In genomic region chr15:41417418-41417811, GRCh38 we compare ENCODE assay signal across 2 cellular contexts.
TF ChIP-seq lines count a peak whose summit lies in the region.

No MANE protein-coding gene starts in this region.

TF ChIP-seq in HEK293, 187 proteins besides CTCF, POLR2A, EP300 and RAD21 (continues in another document):
- TF ChIP-seq, protein P1, sequence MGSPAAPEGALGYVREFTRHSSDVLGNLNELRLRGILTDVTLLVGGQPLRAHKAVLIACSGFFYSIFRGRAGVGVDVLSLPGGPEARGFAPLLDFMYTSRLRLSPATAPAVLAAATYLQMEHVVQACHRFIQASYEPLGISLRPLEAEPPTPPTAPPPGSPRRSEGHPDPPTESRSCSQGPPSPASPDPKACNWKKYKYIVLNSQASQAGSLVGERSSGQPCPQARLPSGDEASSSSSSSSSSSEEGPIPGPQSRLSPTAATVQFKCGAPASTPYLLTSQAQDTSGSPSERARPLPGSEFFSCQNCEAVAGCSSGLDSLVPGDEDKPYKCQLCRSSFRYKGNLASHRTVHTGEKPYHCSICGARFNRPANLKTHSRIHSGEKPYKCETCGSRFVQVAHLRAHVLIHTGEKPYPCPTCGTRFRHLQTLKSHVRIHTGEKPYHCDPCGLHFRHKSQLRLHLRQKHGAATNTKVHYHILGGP (tag by site-specific recombination; IDR thresholded peaks at IDR 0.05), result no peak
- TF ChIP-seq WT1 (tag by site-specific recombination; IDR thresholded peaks at IDR 0.05) (no peak), ZBTB48 (tag by site-specific recombination; IDR thresholded peaks at IDR 0.05) (peak; percentile 27; the same call in 1 of the 2 replicates), PRDM2 (tag by site-specific recombination; IDR thresholded peaks at IDR 0.05; ENCODE audit: borderline replicate concordance) (no peak), ZNF184 (tag by site-specific recombination; IDR thresholded peaks at IDR 0.05) (no peak), ZNF335 (tag by site-specific recombination; conservative IDR thresholded peaks at IDR 0.05) (0 out of 2 replicates have a peak, but pooled peaks have one; percentile 41), GLI2 (tag by site-specific recombination; IDR thresholded peaks at IDR 0.05; ENCODE audit: borderline replicate concordance, low read depth) (no peak), OVOL3 (tag by site-specific recombination; IDR thresholded peaks at IDR 0.05) (no peak), KLF16 (tag by site-specific recombination; IDR thresholded peaks at IDR 0.05) (0 out of 2 replicates have a peak, but pooled peaks have one; percentile 16), ZNF155 (tag by site-specific recombination; IDR thresholded peaks at IDR 0.05) (no peak), ZFP41 (tag by site-specific recombination; IDR thresholded peaks at IDR 0.05; ENCODE audit: borderline replicate concordance) (no peak), ZNF549 (tag by site-specific recombination; IDR thresholded peaks at IDR 0.05) (no peak), MZF1 (tag by site-specific recombination; IDR thresholded peaks at IDR 0.05; ENCODE audit: borderline replicate concordance) (no peak), ZNF701 (tag by site-specific recombination; IDR thresholded peaks at IDR 0.05) (no peak), ZXDB (tag by site-specific recombination; IDR thresholded peaks at IDR 0.05) (no peak), ZNF48 (tag by site-specific recombination; IDR thresholded peaks at IDR 0.05) (no peak), EGR2 (tag by site-specific recombination; IDR thresholded peaks at IDR 0.05; ENCODE audit: low read depth) (no peak), ZNF571 (tag by site-specific recombination; IDR thresholded peaks at IDR 0.05) (no peak), ZBTB17 (tag by site-specific recombination; IDR thresholded peaks at IDR 0.05) (peak; percentile 61), ZNF146 (tag by site-specific recombination; IDR thresholded peaks at IDR 0.05) (0 out of 2 replicates have a peak, but pooled peaks have one; percentile 1), ZNF266 (tag by site-specific recombination; IDR thresholded peaks at IDR 0.05; ENCODE audit: low read depth) (no peak)

TF ChIP-seq in K562, 482 proteins besides CTCF, POLR2A, EP300 and RAD21 (continued from another document):
- TF ChIP-seq, protein P2, sequence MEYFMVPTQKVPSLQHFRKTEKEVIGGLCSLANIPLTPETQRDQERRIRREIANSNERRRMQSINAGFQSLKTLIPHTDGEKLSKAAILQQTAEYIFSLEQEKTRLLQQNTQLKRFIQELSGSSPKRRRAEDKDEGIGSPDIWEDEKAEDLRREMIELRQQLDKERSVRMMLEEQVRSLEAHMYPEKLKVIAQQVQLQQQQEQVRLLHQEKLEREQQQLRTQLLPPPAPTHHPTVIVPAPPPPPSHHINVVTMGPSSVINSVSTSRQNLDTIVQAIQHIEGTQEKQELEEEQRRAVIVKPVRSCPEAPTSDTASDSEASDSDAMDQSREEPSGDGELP (CRISPR knock-in tag; IDR thresholded peaks at IDR 0.05; ENCODE audit: borderline replicate concordance), result 0 out of 2 replicates have a peak, but pooled peaks have one; percentile 29
- TF ChIP-seq RBBP5 (IDR thresholded peaks at IDR 0.05; ENCODE audit: borderline replicate concordance, insufficient read depth, low read length, poor library complexity, severe bottlenecking) (peak; percentile 72), NBN (IDR thresholded peaks at IDR 0.05; ENCODE audit: low read depth) (0 out of 2 replicates have a peak, but pooled peaks have one; percentile 28), LARP7 (IDR thresholded peaks at IDR 0.05) (0 out of 2 replicates have a peak, but pooled peaks have one; percentile 28), SMARCA4 (IDR thresholded peaks at IDR 0.05) (no peak), SREBF2 (CRISPR knock-in tag; IDR thresholded peaks at IDR 0.05) (no peak), ZC3H11A (IDR thresholded peaks at IDR 0.05; ENCODE audit: low read depth, low read length) (no peak), ETV1 (tag; conservative IDR thresholded peaks at IDR 0.05; ENCODE audit: low read depth) (peak; percentile 31; the same call in 1 of the 2 replicates), NR4A1 (CRISPR knock-in tag; IDR thresholded peaks at IDR 0.05) (no peak), NR4A1 (tag; IDR thresholded peaks at IDR 0.05) (no peak), ZNF431 (CRISPR knock-in tag; IDR thresholded peaks at IDR 0.05) (no peak), DACH1 (IDR thresholded peaks at IDR 0.05; ENCODE audit: partially characterized antibody) (no peak), PKNOX1 (IDR thresholded peaks at IDR 0.05) (no peak), ZFX (CRISPR knock-in tag; IDR thresholded peaks at IDR 0.05) (peak; percentile 68), SMAD1 (IDR thresholded peaks at IDR 0.05; ENCODE audit: low read depth, low read length, partially characterized antibody) (no peak), REST (CRISPR knock-in tag; IDR thresholded peaks at IDR 0.05; ENCODE audit: low read depth) (no peak), BCOR (IDR thresholded peaks at IDR 0.05) (peak; percentile 10; the same call in 1 of the 2 replicates), MAX (CRISPR knock-in tag; IDR thresholded peaks at IDR 0.05) (no peak), ZNF12 (CRISPR knock-in tag; IDR thresholded peaks at IDR 0.05) (0 out of 2 replicates have a peak, but pooled peaks have one; percentile 44), ZC3H8 (IDR thresholded peaks at IDR 0.05) (no peak), NELFE (IDR thresholded peaks at IDR 0.05; ENCODE audit: insufficient read depth, insufficient read length) (no peak), HDAC1 (IDR thresholded peaks at IDR 0.05) (peak in 1 of 2 experiments; percentile 55; a peak in 2 of 4 replicates), NR3C1 (CRISPR knock-in tag; IDR thresholded peaks at IDR 0.05) (0 out of 2 replicates have a peak, but pooled peaks have one; percentile 20), ZNF445 (CRISPR knock-in tag; IDR thresholded peaks at IDR 0.05; ENCODE audit: low read depth) (no peak), CTCFL (IDR thresholded peaks at IDR 0.05; ENCODE audit: borderline replicate concordance, insufficient read depth, low read depth, low read length, poor library complexity, severe bottlenecking) (no peak), UBTF (IDR thresholded peaks at IDR 0.05; ENCODE audit: borderline replicate concordance in 1 of 2, low read depth in 2 of 2, low read length in 2 of 2) (peak in 1 of 2 experiments; percentile 76; a peak in 2 of 4 replicates), SIN3A (IDR thresholded peaks at IDR 0.05; ENCODE audit: borderline replicate concordance in 2 of 2, control insufficient read depth in 1 of 2, low read depth in 2 of 2, low read length in 2 of 2) (0 out of 4 replicates have a peak, but pooled peaks of 1 of the 2 experiments have one; percentile 46), XRCC4 (IDR thresholded peaks at IDR 0.05; ENCODE audit: extremely low read depth, insufficient read depth, insufficient read length) (no peak)
- TF ChIP-seq, protein P3, sequence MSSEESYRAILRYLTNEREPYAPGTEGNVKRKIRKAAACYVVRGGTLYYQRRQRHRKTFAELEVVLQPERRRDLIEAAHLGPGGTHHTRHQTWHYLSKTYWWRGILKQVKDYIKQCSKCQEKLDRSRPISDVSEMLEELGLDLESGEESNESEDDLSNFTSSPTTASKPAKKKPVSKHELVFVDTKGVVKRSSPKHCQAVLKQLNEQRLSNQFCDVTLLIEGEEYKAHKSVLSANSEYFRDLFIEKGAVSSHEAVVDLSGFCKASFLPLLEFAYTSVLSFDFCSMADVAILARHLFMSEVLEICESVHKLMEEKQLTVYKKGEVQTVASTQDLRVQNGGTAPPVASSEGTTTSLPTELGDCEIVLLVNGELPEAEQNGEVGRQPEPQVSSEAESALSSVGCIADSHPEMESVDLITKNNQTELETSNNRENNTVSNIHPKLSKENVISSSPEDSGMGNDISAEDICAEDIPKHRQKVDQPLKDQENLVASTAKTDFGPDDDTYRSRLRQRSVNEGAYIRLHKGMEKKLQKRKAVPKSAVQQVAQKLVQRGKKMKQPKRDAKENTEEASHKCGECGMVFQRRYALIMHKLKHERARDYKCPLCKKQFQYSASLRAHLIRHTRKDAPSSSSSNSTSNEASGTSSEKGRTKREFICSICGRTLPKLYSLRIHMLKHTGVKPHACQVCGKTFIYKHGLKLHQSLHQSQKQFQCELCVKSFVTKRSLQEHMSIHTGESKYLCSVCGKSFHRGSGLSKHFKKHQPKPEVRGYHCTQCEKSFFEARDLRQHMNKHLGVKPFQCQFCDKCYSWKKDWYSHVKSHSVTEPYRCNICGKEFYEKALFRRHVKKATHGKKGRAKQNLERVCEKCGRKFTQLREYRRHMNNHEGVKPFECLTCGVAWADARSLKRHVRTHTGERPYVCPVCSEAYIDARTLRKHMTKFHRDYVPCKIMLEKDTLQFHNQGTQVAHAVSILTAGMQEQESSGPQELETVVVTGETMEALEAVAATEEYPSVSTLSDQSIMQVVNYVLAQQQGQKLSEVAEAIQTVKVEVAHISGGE (CRISPR knock-in tag; IDR thresholded peaks at IDR 0.05), result peak in 1 of 3 experiments; percentile 56; a peak in 2 of 6 replicates
- TF ChIP-seq, protein P4, sequence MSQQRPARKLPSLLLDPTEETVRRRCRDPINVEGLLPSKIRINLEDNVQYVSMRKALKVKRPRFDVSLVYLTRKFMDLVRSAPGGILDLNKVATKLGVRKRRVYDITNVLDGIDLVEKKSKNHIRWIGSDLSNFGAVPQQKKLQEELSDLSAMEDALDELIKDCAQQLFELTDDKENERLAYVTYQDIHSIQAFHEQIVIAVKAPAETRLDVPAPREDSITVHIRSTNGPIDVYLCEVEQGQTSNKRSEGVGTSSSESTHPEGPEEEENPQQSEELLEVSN (IDR thresholded peaks at IDR 0.05; ENCODE audit: borderline replicate concordance in 1 of 2, extremely low read depth in 1 of 2, insufficient read depth in 1 of 2, insufficient read length in 1 of 2, low read depth in 1 of 2, low read length in 1 of 2, poor library complexity in 1 of 2, severe bottlenecking in 1 of 2), result peak in 1 of 2 experiments; percentile 8
TF ChIP-seq in K562: peak in this region for 18.
